In the genomic region with DNA sequence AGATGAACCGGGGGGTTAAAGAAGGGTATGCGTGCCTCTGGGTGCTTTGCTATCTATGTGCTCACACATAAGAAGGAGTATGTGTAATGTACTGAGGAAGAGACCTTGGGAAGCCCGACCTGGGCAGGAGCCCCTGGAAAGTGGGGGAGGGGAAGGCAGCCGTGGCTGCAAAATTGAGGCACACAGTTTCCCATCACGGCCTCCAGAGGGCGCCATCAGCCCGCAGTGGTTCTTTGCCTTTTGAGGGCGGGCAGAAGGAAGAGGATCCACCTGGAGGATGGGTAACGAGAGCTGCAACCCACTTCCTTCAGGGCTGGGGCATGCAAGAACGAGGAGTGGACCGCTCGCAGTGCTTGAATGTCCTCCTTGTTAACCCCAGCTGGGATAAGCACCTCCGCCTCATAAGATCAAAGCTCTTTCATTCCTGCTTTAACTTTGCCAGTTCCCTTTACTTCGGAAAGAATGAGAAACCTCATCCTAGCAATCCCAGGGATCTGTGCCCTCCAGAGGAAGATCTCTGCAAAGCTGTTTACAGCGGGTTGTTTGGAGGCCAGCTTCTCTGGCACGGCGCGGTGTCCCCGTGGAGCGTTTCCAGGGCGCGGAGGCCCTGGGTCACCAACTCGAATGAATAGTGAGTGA, we compare ENCODE assay signal across 8 cellular contexts.
DNase-seq lines count a peak whose midpoint lies in the region; ATAC-seq and TF ChIP-seq lines count a peak whose summit lies in the region.

No MANE protein-coding gene starts in this region.

- intact Hi-C loops in heart right ventricle (cut with DNase I) (loop anchor here in 9 of 10 donors (2.0 to 10.0 kb wide), 14 partner anchors 69 to 346 kb away; partner anchors contain the start of gene PPP1R3C (in 2 of the 9)), posterior cingulate gyrus (cut with DNase I) (loop anchor here (1.0 to 10.0 kb wide), 2 partner anchors 106 to 337 kb away; no protein-coding TSS in a partner anchor)

- no peaks in the 10 kb centered on the region for H3K9me3 Mint-ChIP-seq in activated naive CD8-positive, alpha-beta T cell treated with anti-CD3 and anti-CD28 coated beads, Interleukin-2, amount 10 ng/mL, durations not matched to agents 7 days and 5 days
- H3K9me3 Mint-ChIP-seq in type B pancreatic cell, result no peaks in the 10 kb centered on the region

- ATAC-seq in activated naive CD8-positive, alpha-beta T cell treated with anti-CD3 and anti-CD28 coated beads, Interleukin-2, amount 10 ng/mL, durations not matched to agents 7 days and 5 days (ENCODE audit: low read depth), result peak; percentile 98
- ATAC-seq in heart right ventricle, result peak; percentile 84 to 92 (median 88)

- H3K27me3 ChIP-seq in heart right ventricle, result peaks cover 0 to 6% (median 0%) of the 10 kb centered on the region in 7 donors

- TF ChIP-seq CTCF in HEK293 (tag by site-specific recombination; IDR thresholded peaks at IDR 0.05) (peak; percentile 92), heart right ventricle (IDR thresholded peaks at IDR 0.05) (peak; percentile 89 to 95 (median 92)), type B pancreatic cell (conservative IDR thresholded peaks at IDR 0.05) (peak; percentile 97)

- H3K27ac ChIP-seq in HEK293 (ENCODE audit: extremely low read depth, low read depth, low read length) (no peak overlapping the region), heart right ventricle (peak overlapping the region in 1 of 10 donors; percentile 25)

- H3K27ac Mint-ChIP-seq in activated naive CD8-positive, alpha-beta T cell treated with anti-CD3 and anti-CD28 coated beads, Interleukin-2, amount 10 ng/mL, durations not matched to agents 7 days and 5 days, result no peak overlapping the region
- H3K27ac Mint-ChIP-seq in type B pancreatic cell, result no peak overlapping the region

- H3K36me3 Mint-ChIP-seq in activated naive CD8-positive, alpha-beta T cell treated with anti-CD3 and anti-CD28 coated beads, Interleukin-2, amount 10 ng/mL, durations not matched to agents 7 days and 5 days, result no peaks in the 10 kb centered on the region
- H3K36me3 Mint-ChIP-seq in type B pancreatic cell, result no peaks in the 10 kb centered on the region

- peak overlapping the region; percentile 75 for H3K4me3 Mint-ChIP-seq in activated naive CD8-positive, alpha-beta T cell treated with anti-CD3 and anti-CD28 coated beads, Interleukin-2, amount 10 ng/mL, durations not matched to agents 7 days and 5 days
- H3K4me3 Mint-ChIP-seq in type B pancreatic cell, result peak overlapping the region; percentile 82

- DNase-seq in GDM1 (lab: John Stamatoyannopoulos, UW), result peak; percentile 67
- peak; percentile 49 for DNase-seq in MV-4-11 (lab: John Stamatoyannopoulos, UW)
- peak; percentile 76 for DNase-seq in SKM-1 treated with dmso at 0.1 percent for 144 hours (lab: John Stamatoyannopoulos, UW; ENCODE audit: unreplicated experiment)
- DNase-seq in activated naive CD8-positive, alpha-beta T cell treated with anti-CD3 and anti-CD28 coated beads, Interleukin-2, amount 10 ng/mL, durations not matched to agents 7 days and 5 days, result peak; percentile 84
- DNase-seq in heart right ventricle, result peak; percentile 68 to 74
- peak; percentile 68 to 96 (median 78) for DNase-seq in posterior cingulate gyrus
- DNase-seq in type B pancreatic cell (ENCODE audit: extremely low spot score, unreplicated experiment), result peak; percentile 85

- H3K4me1 ChIP-seq in HEK293 (ENCODE audit: control insufficient read depth, insufficient read depth, low read length) (no peaks in the 10 kb centered on the region; the same call in 1 of the 2 replicates), heart right ventricle (peaks cover 0 to 12% (median 6%) of the 10 kb centered on the region in 9 donors)

- no peaks in the 10 kb centered on the region for H3K36me3 ChIP-seq in HEK293 (ENCODE audit: control insufficient read depth in 2 of 2, insufficient read depth in 1 of 2, low read length in 2 of 2)
- no peaks in the 10 kb centered on the region for H3K36me3 ChIP-seq in heart right ventricle

- POLR2A ChIA-PET in HEK293 (lab: Yijun Ruan, JAX), result interaction anchor here (1.3 to 1.5 kb wide), 2 partner anchors 82 to 111 kb away, joined by 4 read pairs; no protein-coding TSS in a partner anchor
- POLR2A ChIA-PET in activated naive CD8-positive, alpha-beta T cell treated with anti-CD3 and anti-CD28 coated beads, Interleukin-2, amount 10 ng/mL, durations not matched to agents 7 days and 5 days (lab: Charles Lee), result interaction anchor here (0.6 to 1.0 kb wide), 2 partner anchors 80 to 111 kb away, joined by 3 to 4 read pairs; no protein-coding TSS in a partner anchor

- H3K4me1 Mint-ChIP-seq in activated naive CD8-positive, alpha-beta T cell treated with anti-CD3 and anti-CD28 coated beads, Interleukin-2, amount 10 ng/mL, durations not matched to agents 7 days and 5 days, result peaks cover 15% of the 10 kb centered on the region
- H3K4me1 Mint-ChIP-seq in type B pancreatic cell (ENCODE audit: unreplicated experiment), result peaks cover 10% of the 10 kb centered on the region

- 6% methylated on average over 23 of the region's 23 CpGs for WGBS in heart right ventricle, 2 donors

- H3K27me3 Mint-ChIP-seq in activated naive CD8-positive, alpha-beta T cell treated with anti-CD3 and anti-CD28 coated beads, Interleukin-2, amount 10 ng/mL, durations not matched to agents 7 days and 5 days, result peaks cover 13% of the 10 kb centered on the region
- H3K27me3 Mint-ChIP-seq in type B pancreatic cell, result peaks cover 3% of the 10 kb centered on the region

- H3K9me3 ChIP-seq in HEK293 (ENCODE audit: control insufficient read depth, insufficient read depth, low read depth, low read length) (no peaks in the 10 kb centered on the region), heart right ventricle (no peaks in the 10 kb centered on the region)

- H3K4me3 ChIP-seq in HEK293 (ENCODE audit: low read depth, low read length) (peak overlapping the region; percentile 12; the same call in 1 of the 2 replicates), heart right ventricle (peak overlapping the region in 9 of 10 donors; percentile 11 to 58 (median 49))

- CTCF ChIA-PET in HEK293 (lab: Yijun Ruan, JAX), result interaction anchor here (0.6 to 3.3 kb wide), 63 partner anchors 9 to 615 kb away, joined by 3 to 27 read pairs (median 4); partner anchors contain the start of gene PPP1R3C

TF ChIP-seq in HEK293, 187 proteins besides CTCF, POLR2A, EP300 and RAD21 (continues in another document):
- TF ChIP-seq, protein P1, sequence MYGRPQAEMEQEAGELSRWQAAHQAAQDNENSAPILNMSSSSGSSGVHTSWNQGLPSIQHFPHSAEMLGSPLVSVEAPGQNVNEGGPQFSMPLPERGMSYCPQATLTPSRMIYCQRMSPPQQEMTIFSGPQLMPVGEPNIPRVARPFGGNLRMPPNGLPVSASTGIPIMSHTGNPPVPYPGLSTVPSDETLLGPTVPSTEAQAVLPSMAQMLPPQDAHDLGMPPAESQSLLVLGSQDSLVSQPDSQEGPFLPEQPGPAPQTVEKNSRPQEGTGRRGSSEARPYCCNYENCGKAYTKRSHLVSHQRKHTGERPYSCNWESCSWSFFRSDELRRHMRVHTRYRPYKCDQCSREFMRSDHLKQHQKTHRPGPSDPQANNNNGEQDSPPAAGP (tag by site-specific recombination; IDR thresholded peaks at IDR 0.05), result 0 out of 2 replicates have a peak, but pooled peaks have one; percentile 29
- TF ChIP-seq ZNF473 (tag by site-specific recombination; IDR thresholded peaks at IDR 0.05) (no peak), SCRT1 (tag by site-specific recombination; IDR thresholded peaks at IDR 0.05; ENCODE audit: borderline replicate concordance) (no peak), TCF7L2 (IDR thresholded peaks at IDR 0.05; ENCODE audit: borderline replicate concordance, low read depth, low read length) (no peak), EGR2 (tag by site-specific recombination; IDR thresholded peaks at IDR 0.05; ENCODE audit: low read depth) (no peak), ZBTB10 (tag by site-specific recombination; IDR thresholded peaks at IDR 0.05) (no peak), ZNF324 (tag by site-specific recombination; IDR thresholded peaks at IDR 0.05) (0 out of 2 replicates have a peak, but pooled peaks have one; percentile 65), ZNF175 (tag by site-specific recombination; IDR thresholded peaks at IDR 0.05) (no peak), ZNF660 (tag by site-specific recombination; IDR thresholded peaks at IDR 0.05) (no peak), ZNF2 (tag by site-specific recombination; IDR thresholded peaks at IDR 0.05) (peak; percentile 88; the same call in 1 of the 2 replicates), ZNF626 (tag by site-specific recombination; IDR thresholded peaks at IDR 0.05) (no peak), ZNF416 (tag by site-specific recombination; IDR thresholded peaks at IDR 0.05) (no peak)
- TF ChIP-seq, protein P2, sequence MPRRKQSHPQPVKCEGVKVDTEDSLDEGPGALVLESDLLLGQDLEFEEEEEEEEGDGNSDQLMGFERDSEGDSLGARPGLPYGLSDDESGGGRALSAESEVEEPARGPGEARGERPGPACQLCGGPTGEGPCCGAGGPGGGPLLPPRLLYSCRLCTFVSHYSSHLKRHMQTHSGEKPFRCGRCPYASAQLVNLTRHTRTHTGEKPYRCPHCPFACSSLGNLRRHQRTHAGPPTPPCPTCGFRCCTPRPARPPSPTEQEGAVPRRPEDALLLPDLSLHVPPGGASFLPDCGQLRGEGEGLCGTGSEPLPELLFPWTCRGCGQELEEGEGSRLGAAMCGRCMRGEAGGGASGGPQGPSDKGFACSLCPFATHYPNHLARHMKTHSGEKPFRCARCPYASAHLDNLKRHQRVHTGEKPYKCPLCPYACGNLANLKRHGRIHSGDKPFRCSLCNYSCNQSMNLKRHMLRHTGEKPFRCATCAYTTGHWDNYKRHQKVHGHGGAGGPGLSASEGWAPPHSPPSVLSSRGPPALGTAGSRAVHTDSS (tag by site-specific recombination; IDR thresholded peaks at IDR 0.05), result no peak
